Comparison of ENCODE assay signal across 2 cellular contexts in the genomic region with DNA sequence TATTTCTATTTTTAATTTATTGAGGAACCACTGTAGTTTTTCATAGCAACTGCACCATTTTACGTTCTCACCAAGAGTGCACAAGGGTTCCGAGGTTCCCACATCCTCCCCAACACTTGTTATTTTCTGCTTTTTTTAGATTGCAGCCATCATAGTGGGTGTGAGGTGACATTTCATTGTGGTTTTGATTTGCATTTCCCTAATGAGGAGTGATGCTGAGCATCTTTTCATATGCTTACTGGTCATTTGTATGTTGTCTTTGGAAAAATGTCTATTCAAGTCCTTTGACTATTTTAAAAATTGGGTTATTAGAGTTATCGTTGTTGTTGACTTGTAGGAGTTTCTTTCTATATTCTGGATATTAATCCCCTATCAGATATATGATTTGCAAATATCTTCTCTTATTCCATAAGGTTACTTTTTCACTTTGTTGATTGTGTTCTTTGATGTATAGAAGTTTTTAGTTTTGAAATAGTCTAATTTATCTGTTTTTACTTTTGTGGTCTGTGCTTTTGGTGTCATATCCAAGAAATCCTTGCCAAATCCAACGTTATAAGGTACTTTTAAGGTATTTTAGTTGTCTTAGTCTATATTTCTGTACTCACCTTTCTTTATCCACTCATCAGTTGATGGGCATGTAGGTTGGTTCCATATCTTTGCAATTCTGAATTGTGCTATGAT.
TF ChIP-seq lines count a peak whose summit lies in the region.

No MANE protein-coding gene starts in this region.

TF ChIP-seq in IMR-90, 13 proteins besides CTCF, POLR2A, EP300 and RAD21:
- TF ChIP-seq SMC3 (IDR thresholded peaks at IDR 0.05; ENCODE audit: low read depth, low read length) (no peak), MAFK (IDR thresholded peaks at IDR 0.05; ENCODE audit: low read depth, low read length) (no peak), RCOR1 (IDR thresholded peaks at IDR 0.05; ENCODE audit: insufficient replicate concordance, low read length) (no peak), NFE2L2 (IDR thresholded peaks at IDR 0.05; ENCODE audit: low read depth, low read length) (no peak), USF2 (IDR thresholded peaks at IDR 0.05; ENCODE audit: low read depth, low read length) (no peak)
TF ChIP-seq in IMR-90: peak in this region for 0.

TF ChIP-seq in GM23338, 12 proteins besides CTCF, POLR2A, EP300 and RAD21:
- TF ChIP-seq, protein P1, sequence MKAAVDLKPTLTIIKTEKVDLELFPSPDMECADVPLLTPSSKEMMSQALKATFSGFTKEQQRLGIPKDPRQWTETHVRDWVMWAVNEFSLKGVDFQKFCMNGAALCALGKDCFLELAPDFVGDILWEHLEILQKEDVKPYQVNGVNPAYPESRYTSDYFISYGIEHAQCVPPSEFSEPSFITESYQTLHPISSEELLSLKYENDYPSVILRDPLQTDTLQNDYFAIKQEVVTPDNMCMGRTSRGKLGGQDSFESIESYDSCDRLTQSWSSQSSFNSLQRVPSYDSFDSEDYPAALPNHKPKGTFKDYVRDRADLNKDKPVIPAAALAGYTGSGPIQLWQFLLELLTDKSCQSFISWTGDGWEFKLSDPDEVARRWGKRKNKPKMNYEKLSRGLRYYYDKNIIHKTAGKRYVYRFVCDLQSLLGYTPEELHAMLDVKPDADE (IDR thresholded peaks at IDR 0.05), result no peak
- TF ChIP-seq, protein P2, sequence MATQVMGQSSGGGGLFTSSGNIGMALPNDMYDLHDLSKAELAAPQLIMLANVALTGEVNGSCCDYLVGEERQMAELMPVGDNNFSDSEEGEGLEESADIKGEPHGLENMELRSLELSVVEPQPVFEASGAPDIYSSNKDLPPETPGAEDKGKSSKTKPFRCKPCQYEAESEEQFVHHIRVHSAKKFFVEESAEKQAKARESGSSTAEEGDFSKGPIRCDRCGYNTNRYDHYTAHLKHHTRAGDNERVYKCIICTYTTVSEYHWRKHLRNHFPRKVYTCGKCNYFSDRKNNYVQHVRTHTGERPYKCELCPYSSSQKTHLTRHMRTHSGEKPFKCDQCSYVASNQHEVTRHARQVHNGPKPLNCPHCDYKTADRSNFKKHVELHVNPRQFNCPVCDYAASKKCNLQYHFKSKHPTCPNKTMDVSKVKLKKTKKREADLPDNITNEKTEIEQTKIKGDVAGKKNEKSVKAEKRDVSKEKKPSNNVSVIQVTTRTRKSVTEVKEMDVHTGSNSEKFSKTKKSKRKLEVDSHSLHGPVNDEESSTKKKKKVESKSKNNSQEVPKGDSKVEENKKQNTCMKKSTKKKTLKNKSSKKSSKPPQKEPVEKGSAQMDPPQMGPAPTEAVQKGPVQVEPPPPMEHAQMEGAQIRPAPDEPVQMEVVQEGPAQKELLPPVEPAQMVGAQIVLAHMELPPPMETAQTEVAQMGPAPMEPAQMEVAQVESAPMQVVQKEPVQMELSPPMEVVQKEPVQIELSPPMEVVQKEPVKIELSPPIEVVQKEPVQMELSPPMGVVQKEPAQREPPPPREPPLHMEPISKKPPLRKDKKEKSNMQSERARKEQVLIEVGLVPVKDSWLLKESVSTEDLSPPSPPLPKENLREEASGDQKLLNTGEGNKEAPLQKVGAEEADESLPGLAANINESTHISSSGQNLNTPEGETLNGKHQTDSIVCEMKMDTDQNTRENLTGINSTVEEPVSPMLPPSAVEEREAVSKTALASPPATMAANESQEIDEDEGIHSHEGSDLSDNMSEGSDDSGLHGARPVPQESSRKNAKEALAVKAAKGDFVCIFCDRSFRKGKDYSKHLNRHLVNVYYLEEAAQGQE (IDR thresholded peaks at IDR 0.05; ENCODE audit: unreplicated experiment), result no peak
- TF ChIP-seq STAT1 (IDR thresholded peaks at IDR 0.05; ENCODE audit: unreplicated experiment) (no peak), NANOG (IDR thresholded peaks at IDR 0.05; ENCODE audit: borderline replicate concordance) (no peak), POLR2AphosphoS5 (IDR thresholded peaks at IDR 0.05; ENCODE audit: low read depth) (no peak), ZNF462 (CRISPR knock-in tag; IDR thresholded peaks at IDR 0.05) (no peak), ZNF114 (CRISPR knock-in tag; IDR thresholded peaks at IDR 0.05) (no peak), EZH2phosphoT487 (IDR thresholded peaks at IDR 0.05; ENCODE audit: unreplicated experiment) (no peak), CREB1 (CRISPR knock-in tag; IDR thresholded peaks at IDR 0.05; ENCODE audit: low read depth) (no peak), ZNF331 (CRISPR knock-in tag; IDR thresholded peaks at IDR 0.05; ENCODE audit: low read depth) (no peak), EZH2 (IDR thresholded peaks at IDR 0.05; ENCODE audit: low read depth, unreplicated experiment) (no peak), JUNB (IDR thresholded peaks at IDR 0.05; ENCODE audit: unreplicated experiment) (no peak)
